ENCODE assay signal across 10 cellular contexts in genomic region chr20:32764000-32764960, GRCh38. TPM values are rescaled to one million over a fixed set of nuclear protein-coding genes. Genes with fewer than 3 reads are reported as not detected.
A peak's percentile ranks its signal among the peaks of the same experiment; 100 is the strongest.
DNase-seq lines count a peak whose midpoint lies in the region; ATAC-seq and TF ChIP-seq lines count a peak whose summit lies in the region.
"Had no signal": no experiment of that assay in that cellular context is flagged by ENCODE, and none has a peak within 500 bp of the region (broad histone marks: within the 10 kb centered on the region; RNA-seq: fewer than 3 reads in every experiment).

No MANE protein-coding gene starts in this region.

- no peaks in the 10 kb centered on the region for H3K9me3 Mint-ChIP-seq in neural crest cell

- TF ChIP-seq CTCF in SK-N-SH (IDR thresholded peaks at IDR 0.05), result no peak
- no peak for TF ChIP-seq CTCF in neural crest cell (conservative IDR thresholded peaks at IDR 0.05)
- TF ChIP-seq CTCF in lower lobe of right lung (IDR thresholded peaks at IDR 0.05), result no peak

- TF ChIP-seq RAD21 in SK-N-SH (IDR thresholded peaks at IDR 0.05; ENCODE audit: low read length), result no peak

- POLR2A ChIA-PET in SK-N-SH (lab: Yijun Ruan, JAX), result interaction anchor here (1.6 kb wide), 1 partner anchor 14 kb away, joined by 5 read pairs; no protein-coding TSS in a partner anchor

- H4K20me1 ChIP-seq in SK-N-SH (ENCODE audit: insufficient read depth), result no peaks in the 10 kb centered on the region

- H3K9me3 ChIP-seq in SK-N-SH (no peaks in the 10 kb centered on the region), HUES64 (ENCODE audit: insufficient read depth, low read depth, low read length) (no peaks in the 10 kb centered on the region), ectodermal cell (ENCODE audit: control insufficient read depth, low read length) (no peaks in the 10 kb centered on the region), lower lobe of right lung (no peaks in the 10 kb centered on the region), SJCRH30 (replicated peaks) (no peaks in the 10 kb centered on the region)
- H3K9me3 ChIP-seq: Peyer's patch had no signal

- H3K9ac ChIP-seq in SK-N-SH (no peak overlapping the region), HUES64 (ENCODE audit: low read depth, low read length) (peak overlapping the region; percentile 85)

- H3K4me3 Mint-ChIP-seq in neural crest cell, result peak overlapping the region; percentile 98

- intact Hi-C loops in lower lobe of right lung (cut with DNase I), result no loop called here

- WGBS in SK-N-SH (ENCODE audit: low lambda C conversion rate), result 90% methylated on average over 17 of the region's 17 CpGs
- 2% methylated on average over 14 of the region's 17 CpGs for WGBS in HUES64
- WGBS in ectodermal cell, 2 experiments, result 1 to 3% methylated on average over 17 of the region's 17 CpGs

- H3K4me1 Mint-ChIP-seq in neural crest cell, result peaks cover 49% of the 10 kb centered on the region

- no peaks in the 10 kb centered on the region for H3K27me3 ChIP-seq in SK-N-SH (ENCODE audit: insufficient read depth)
- no peaks in the 10 kb centered on the region for H3K27me3 ChIP-seq in HUES64 (ENCODE audit: insufficient read depth, low read length)
- H3K27me3 ChIP-seq in ectodermal cell (ENCODE audit: control insufficient read depth, insufficient read depth, low read length, poor library complexity, severe bottlenecking), result no peaks in the 10 kb centered on the region
- H3K27me3 ChIP-seq in lower lobe of right lung (ENCODE audit: low read depth), result no peaks in the 10 kb centered on the region
- no peaks in the 10 kb centered on the region for H3K27me3 ChIP-seq in SJCRH30
- H3K27me3 ChIP-seq: Peyer's patch had no signal

- H3K4me2 ChIP-seq in SK-N-SH, result peak overlapping the region; percentile 93

- peaks cover 7% of the 10 kb centered on the region for H3F3A ChIP-seq in SK-N-SH (replicated peaks; ENCODE audit: insufficient read depth)

- H3K36me3 ChIP-seq in SK-N-SH (replicated peaks in 1 of 2; ENCODE audit: control insufficient read depth in 1 of 2, insufficient read depth in 2 of 2, low read length in 1 of 2), result no peaks in the 10 kb centered on the region
- peaks cover 52% of the 10 kb centered on the region for H3K36me3 ChIP-seq in HUES64 (ENCODE audit: insufficient read depth, low read length)
- no peaks in the 10 kb centered on the region for H3K36me3 ChIP-seq in ectodermal cell (ENCODE audit: control insufficient read depth, insufficient read depth, low read length)
- no peaks in the 10 kb centered on the region for H3K36me3 ChIP-seq in lower lobe of right lung
- H3K36me3 ChIP-seq in SJCRH30, result no peaks in the 10 kb centered on the region
- H3K36me3 ChIP-seq: Peyer's patch had no signal

- H3K4me3 ChIP-seq in SK-N-SH (ENCODE audit: low read depth in 2 of 2, low read length in 1 of 2), result 0 out of 4 replicates have a peak overlapping the region, but pooled peaks of 1 of the 2 experiments have one; percentile 86
- H3K4me3 ChIP-seq in HUES64 (ENCODE audit: low read length), result peak overlapping the region; percentile 93
- peak overlapping the region; percentile 90 for H3K4me3 ChIP-seq in ectodermal cell (ENCODE audit: insufficient read depth, low read depth, low read length)
- no peak overlapping the region for H3K4me3 ChIP-seq in lower lobe of right lung
- no peak overlapping the region for H3K4me3 ChIP-seq in SJCRH30

- peak overlapping the region; percentile 51 for H3K27ac Mint-ChIP-seq in neural crest cell (ENCODE audit: unreplicated experiment)

- DNase-seq in SK-N-SH (no peak), neural crest cell (ENCODE audit: low read depth, low spot score) (no peak), Ammon's horn (ENCODE audit: low spot score) (no peak), lower lobe of right lung (no peak), SJCRH30 (no peak)
- DNase-seq: activated CD4-positive, alpha-beta T cell treated with anti-CD3 and anti-CD28 coated beads for 4 hours; Peyer's patch had no signal

- ATAC-seq in SK-N-SH treated with all-trans-retinoic acid at 6 μM for 48 hours (no peak), lower lobe of right lung (no peak)

- peaks cover 16% of the 10 kb centered on the region; the same call in 1 of the 2 replicates for H3K79me2 ChIP-seq in SK-N-SH (ENCODE audit: insufficient read depth)

- no peak overlapping the region for H2AFZ ChIP-seq in SK-N-SH (ENCODE audit: low read depth)

- no peak for TF ChIP-seq EP300 in SK-N-SH (IDR thresholded peaks at IDR 0.05; ENCODE audit: borderline replicate concordance in 1 of 2, low read depth in 1 of 2, low read length in 1 of 2)

- CTCF ChIA-PET in SK-N-SH (lab: Yijun Ruan, JAX), result interaction anchor here (1.3 to 4.9 kb wide), 4 partner anchors 11 to 25 kb away, joined by 3 to 39 read pairs (median 14); partner anchors contain the start of gene COMMD7

- H3K27ac ChIP-seq in SK-N-SH (ENCODE audit: low read depth in 2 of 2, low read length in 1 of 2) (no peak overlapping the region), HUES64 (ENCODE audit: low read depth, low read length) (peak overlapping the region; percentile 74), ectodermal cell (ENCODE audit: insufficient read depth, low read depth, low read length, poor library complexity, severe bottlenecking) (peak overlapping the region; percentile 88), lower lobe of right lung (no peak overlapping the region), SJCRH30 (no peak overlapping the region)
- H3K27ac ChIP-seq: Peyer's patch had no signal

- H3K9me2 ChIP-seq in SK-N-SH, result no peaks in the 10 kb centered on the region

- peaks cover 15% of the 10 kb centered on the region for H3K27me3 Mint-ChIP-seq in neural crest cell (ENCODE audit: low read depth)

- no peaks in the 10 kb centered on the region for H3K36me3 Mint-ChIP-seq in neural crest cell (ENCODE audit: low read depth)

- peaks cover 0 to 12% of the 10 kb centered on the region in 2 experiments; a peak in 2 of 4 replicates for H3K4me1 ChIP-seq in SK-N-SH (ENCODE audit: control insufficient read depth in 1 of 2, insufficient read depth in 2 of 2, low read depth in 1 of 2, low read length in 1 of 2)
- H3K4me1 ChIP-seq in HUES64 (ENCODE audit: insufficient read depth, low read length), result peaks cover 38% of the 10 kb centered on the region
- peaks cover 6% of the 10 kb centered on the region for H3K4me1 ChIP-seq in ectodermal cell (ENCODE audit: control insufficient read depth, insufficient read depth, low read length)
- H3K4me1 ChIP-seq in lower lobe of right lung, result peaks cover 17% of the 10 kb centered on the region
- H3K4me1 ChIP-seq in SJCRH30, result no peaks in the 10 kb centered on the region

TF ChIP-seq in SK-N-SH treated with all-trans-retinoic acid at 6 μM for 48 hours, 23 proteins besides CTCF, POLR2A, EP300 and RAD21:
- TF ChIP-seq ZC3H10 (CRISPR knock-in tag; IDR thresholded peaks at IDR 0.05) (no peak), OSR1 (CRISPR knock-in tag; IDR thresholded peaks at IDR 0.05) (no peak)

RNA-seq across cellular contexts. Expression of gene DNMT3B, which starts 2.1 kb away (rescaled TPM):
- 2.2 and 2.4 TPM in 2 replicates for polyA plus RNA-seq in SK-N-SH (2012; rRNA removed)
- 1.2 and 1.8 TPM in 2 replicates for polyA plus RNA-seq in SK-N-SH (2012; cell fraction: cytosol; rRNA removed)
- polyA plus RNA-seq in SK-N-SH (2012; cell fraction: nucleus; rRNA removed), result 7.0 and 8.3 TPM in 2 replicates
- 348 TPM for polyA plus RNA-seq in HUES64 (2013, experiment 1 of 2)
- 271 TPM for polyA plus RNA-seq in HUES64 (2013, experiment 2 of 2)
- 92.5 TPM for polyA plus RNA-seq in ectodermal cell (2013, experiment 1 of 4)
- 99.9 TPM for polyA plus RNA-seq in ectodermal cell (2013, experiment 2 of 4)
- polyA plus RNA-seq in ectodermal cell (2013, experiment 3 of 4), result 61.7 TPM
- 60.2 TPM for polyA plus RNA-seq in ectodermal cell (2013, experiment 4 of 4)
- 57.3 and 58.0 TPM in 2 replicates for total RNA-seq in neural crest cell
- total RNA-seq in lower lobe of right lung, result 1.1 TPM
- total RNA-seq in SJCRH30 (2014; rRNA removed; shearing (Covaris generic)), result 15.6 TPM in 2 replicates

RNA-seq across cellular contexts. Expression of gene COMMD7, which starts 21.0 kb away (rescaled TPM):
- polyA plus RNA-seq in SK-N-SH (2012; rRNA removed), result 38.0 and 46.0 TPM in 2 replicates
- polyA plus RNA-seq in SK-N-SH (2012; cell fraction: cytosol; rRNA removed), result 39.3 and 44.2 TPM in 2 replicates
- 26.1 and 28.1 TPM in 2 replicates for polyA plus RNA-seq in SK-N-SH (2012; cell fraction: nucleus; rRNA removed)
- 46.8 TPM for polyA plus RNA-seq in HUES64 (2013, experiment 1 of 2)
- 42.3 TPM for polyA plus RNA-seq in HUES64 (2013, experiment 2 of 2)
- 47.2 TPM for polyA plus RNA-seq in ectodermal cell (2013, experiment 1 of 4)
- polyA plus RNA-seq in ectodermal cell (2013, experiment 2 of 4), result 46.9 TPM
- 42.8 TPM for polyA plus RNA-seq in ectodermal cell (2013, experiment 3 of 4)
- 42.1 TPM for polyA plus RNA-seq in ectodermal cell (2013, experiment 4 of 4)
- total RNA-seq in neural crest cell (60.4 and 65.3 TPM in 2 replicates), lower lobe of right lung (39.8 TPM)
- 18.8 and 19.8 TPM in 2 replicates for total RNA-seq in SJCRH30 (2014; rRNA removed; shearing (Covaris generic))

RNA-seq across cellular contexts. Expression of gene MAPRE1, which starts 55.5 kb away (rescaled TPM):
- 47.2 and 54.2 TPM in 2 replicates for polyA plus RNA-seq in SK-N-SH (2012; rRNA removed)
- polyA plus RNA-seq in SK-N-SH (2012; cell fraction: cytosol; rRNA removed), result 70.5 and 78.7 TPM in 2 replicates
- 15.0 and 25.1 TPM in 2 replicates for polyA plus RNA-seq in SK-N-SH (2012; cell fraction: nucleus; rRNA removed)
- polyA plus RNA-seq in HUES64 (2013, experiment 1 of 2), result 138 TPM
- 148 TPM for polyA plus RNA-seq in HUES64 (2013, experiment 2 of 2)
- polyA plus RNA-seq in ectodermal cell (2013, experiment 1 of 4), result 222 TPM
- polyA plus RNA-seq in ectodermal cell (2013, experiment 2 of 4), result 226 TPM
- 155 TPM for polyA plus RNA-seq in ectodermal cell (2013, experiment 3 of 4)
- 179 TPM for polyA plus RNA-seq in ectodermal cell (2013, experiment 4 of 4)
- 291 and 304 TPM in 2 replicates for total RNA-seq in neural crest cell
- total RNA-seq in lower lobe of right lung, result 82.8 TPM
- 322 and 324 TPM in 2 replicates for total RNA-seq in SJCRH30 (2014; rRNA removed; shearing (Covaris generic))

Comparison
In these comparisons a context has a peak if more than half of its experiments do, and no peak if none do; other contexts are left out.
1. H3K27ac ChIP-seq: peak in HUES64 (single experiment) and ectodermal cell (single experiment); none in SK-N-SH (0 of 2), lower lobe of right lung (single experiment) and SJCRH30 (single experiment).
2. H3K4me3 ChIP-seq: peak in HUES64 (single experiment) and ectodermal cell (single experiment); none in lower lobe of right lung (single experiment) and SJCRH30 (single experiment).